In the genomic region with DNA sequence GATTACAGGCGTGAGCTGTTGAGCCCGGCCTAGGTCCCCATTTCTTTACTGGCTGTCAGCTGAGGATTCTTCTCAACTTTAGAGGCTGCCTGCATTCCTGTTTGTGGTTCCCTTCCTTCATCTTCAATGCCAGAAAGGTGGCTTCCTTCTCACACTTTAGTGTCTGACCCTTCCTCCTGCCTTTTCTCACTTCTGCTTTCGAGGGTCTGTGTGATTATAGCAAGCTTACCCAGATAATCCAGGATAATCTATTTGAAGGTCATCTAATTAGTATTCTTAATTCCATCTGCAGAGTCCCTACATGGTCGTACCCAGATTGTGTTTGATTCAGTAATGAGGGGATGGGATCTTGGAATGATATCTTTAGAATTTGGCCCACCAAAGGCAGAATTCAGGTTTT, we compare ENCODE assay signal across 17 cellular contexts.
DNase-seq lines count a peak whose midpoint lies in the region; ATAC-seq and TF ChIP-seq lines count a peak whose summit lies in the region.
"Had no signal": no experiment of that assay in that cellular context is flagged by ENCODE, and none has a peak within 500 bp of the region (broad histone marks: within the 10 kb centered on the region; RNA-seq: fewer than 3 reads in every experiment).

No MANE protein-coding gene starts in this region.

- H3K27me3 ChIP-seq in heart left ventricle, result no peaks in the 10 kb centered on the region
- H3K27me3 ChIP-seq in SJSA1 (replicated peaks), result no peaks in the 10 kb centered on the region
- no peaks in the 10 kb centered on the region for H3K27me3 ChIP-seq in left lung
- H3K27me3 ChIP-seq in thymus (ENCODE audit: control insufficient read depth, insufficient read depth), result no peaks in the 10 kb centered on the region
- H3K27me3 ChIP-seq: dorsolateral prefrontal cortex had no signal

- no peak for DNase-seq in heart left ventricle
- no peak for DNase-seq in Right ventricle myocardium superior
- DNase-seq in SJSA1 (ENCODE audit: low read depth in 1 of 2, low spot score in 2 of 2), result no peak
- no peak for DNase-seq in left lung
- no peak for DNase-seq in activated T-cell treated with anti-CD3 and anti-CD28 coated beads, Interleukin-2, amount 50 U/mL, for 1 hour
- no peak for DNase-seq in anterior cingulate cortex (lab: John Stamatoyannopoulos, UW)
- DNase-seq in OCI-LY7 (ENCODE audit: low spot score), result no peak
- DNase-seq: activated naive CD8-positive, alpha-beta T cell treated with anti-CD3 and anti-CD28 coated beads, Interleukin-2, amount 10 ng/mL, durations not matched to agents 7 days and 5 days; activated T-cell treated with anti-CD3 and anti-CD28 coated beads, Interleukin-2, amount 50 U/mL, for 72 hours; DMS153; dorsolateral prefrontal cortex; immature natural killer cell; NCI-H1694; NCI-H345; SHP77; T-helper 2 cell had no signal

- no peaks in the 10 kb centered on the region for H3K79me2 ChIP-seq in OCI-LY7 (ENCODE audit: insufficient read depth, low read depth, low read length)

- H4K20me1 ChIP-seq in OCI-LY7 (ENCODE audit: insufficient read depth, low read length), result no peaks in the 10 kb centered on the region

- H3K4me2 ChIP-seq in OCI-LY7 (ENCODE audit: low read length), result no peak overlapping the region

- H2AFZ ChIP-seq in OCI-LY7 (ENCODE audit: low read length), result no peak overlapping the region

- H3K4me1 ChIP-seq in heart left ventricle (peaks cover 4 to 85% (median 55%) of the 10 kb centered on the region in 12 donors), SJSA1 (replicated peaks) (peaks cover 60% of the 10 kb centered on the region), left lung (peaks cover 28 to 37% of the 10 kb centered on the region in 2 donors), thymus (ENCODE audit: control insufficient read depth, insufficient read depth, low read length) (peaks cover 33% of the 10 kb centered on the region), OCI-LY7 (ENCODE audit: insufficient read depth, low read length, poor library complexity, severe bottlenecking) (no peaks in the 10 kb centered on the region)

- WGBS in heart left ventricle, 4 donors, result 88 to 98% (median 93%) methylated on average over 4 of the region's 4 CpGs
- WGBS in thymus, result 93% methylated on average over 4 of the region's 4 CpGs

- CTCF ChIA-PET in OCI-LY7 (lab: Charles Lee; ENCODE audit: unreplicated experiment), result no interaction called here

- POLR2A ChIA-PET in OCI-LY7 (lab: Charles Lee), result interaction anchor here (0.5 kb wide), 1 partner anchor 108 kb away, joined by 3 read pairs; no protein-coding TSS in a partner anchor

- H3K4me3 ChIP-seq in heart left ventricle, result no peak overlapping the region
- H3K4me3 ChIP-seq in SJSA1, result no peak overlapping the region
- H3K4me3 ChIP-seq in left lung, result no peak overlapping the region
- H3K4me3 ChIP-seq in thymus (ENCODE audit: low read length), result no peak overlapping the region
- no peak overlapping the region for H3K4me3 ChIP-seq in OCI-LY7 (ENCODE audit: low read depth, low read length, poor library complexity, severe bottlenecking)
- H3K4me3 ChIP-seq: dorsolateral prefrontal cortex had no signal

- no peaks in the 10 kb centered on the region for H3K9me2 ChIP-seq in OCI-LY7 (ENCODE audit: insufficient read depth, low read length)

- H3K36me3 ChIP-seq in heart left ventricle, result peaks cover 0 to 3% (median 0%) of the 10 kb centered on the region in 9 donors
- H3K36me3 ChIP-seq in SJSA1, result peaks cover 7% of the 10 kb centered on the region; the same call in 1 of the 2 replicates
- no peaks in the 10 kb centered on the region for H3K36me3 ChIP-seq in left lung
- H3K36me3 ChIP-seq in thymus (ENCODE audit: control insufficient read depth, insufficient read depth), result no peaks in the 10 kb centered on the region
- H3K36me3 ChIP-seq in OCI-LY7 (ENCODE audit: insufficient read depth, low read length), result no peaks in the 10 kb centered on the region

- ATAC-seq in heart left ventricle (no peak), Right ventricle myocardium superior (ENCODE audit: poor library complexity) (no peak), left lung (no peak)
- ATAC-seq: activated T-cell treated with anti-CD3 and anti-CD28 coated beads, Interleukin-2, amount 50 U/mL, for 72 hours had no signal

- H3K27ac ChIP-seq in heart left ventricle (peak overlapping the region in 9 of 12 donors; percentile 11 to 94 (median 65)), SJSA1 (peak overlapping the region; percentile 87), left lung (peak overlapping the region; percentile 21 to 24), thymus (ENCODE audit: low read depth) (peak overlapping the region; percentile 59), OCI-LY7 (ENCODE audit: low read depth, low read length, poor library complexity, severe bottlenecking) (no peak overlapping the region)

- TF ChIP-seq POLR2A in heart left ventricle (IDR thresholded peaks at IDR 0.05), result no peak

- intact Hi-C loops in heart left ventricle (cut with DNase I), result loop anchor here in 1 of 10 donors (5.0 kb wide), 1 partner anchor 41 kb away; no protein-coding TSS in a partner anchor
- intact Hi-C loops in Right ventricle myocardium superior (cut with DNase I), result no loop called here
- intact Hi-C loops in left lung (cut with DNase I), result no loop called here
- intact Hi-C loops in OCI-LY7 (cut with micrococcal nuclease; ENCODE audit: unreplicated experiment), result no loop called here

- no TSS peak for BruUV-seq in OCI-LY7 (replicated peaks; lab: Mats Ljungman, UMichigan)

- TF ChIP-seq CTCF in heart left ventricle (IDR thresholded peaks at IDR 0.05), result no peak
- TF ChIP-seq CTCF in left lung (IDR thresholded peaks at IDR 0.05), result no peak
- TF ChIP-seq CTCF in OCI-LY7 (conservative IDR thresholded peaks at IDR 0.05; ENCODE audit: low read length), result no peak

- H3K9me3 ChIP-seq in heart left ventricle (no peaks in the 10 kb centered on the region), SJSA1 (replicated peaks) (no peaks in the 10 kb centered on the region), left lung (no peaks in the 10 kb centered on the region), thymus (ENCODE audit: control insufficient read depth) (no peaks in the 10 kb centered on the region), OCI-LY7 (ENCODE audit: low read length) (no peaks in the 10 kb centered on the region)
